8 cellular contexts compared by ENCODE assay signal in genomic region chr19:1130801-1131717, GRCh38. TPM values are rescaled to one million over a fixed set of nuclear protein-coding genes. Genes with fewer than 3 reads are reported as not detected.
DNase-seq lines count a peak whose midpoint lies in the region; ATAC-seq, FAIRE-seq and TF ChIP-seq lines count a peak whose summit lies in the region.

No MANE protein-coding gene starts in this region.

- peak; percentile 0 to 18 (median 8) for ATAC-seq in psoas muscle

- H3K36me3 ChIP-seq in psoas muscle (ENCODE audit: insufficient read depth in 1 of 2, low read depth in 1 of 2) = peaks cover 0 to 21% of the 10 kb centered on the region in 2 donors
- peaks cover 3% of the 10 kb centered on the region; the same call in 1 of the 2 replicates for H3K36me3 ChIP-seq in HAP-1 (replicated peaks)

- 71 to 79% (median 72%) methylated on average over 21 to 22 of the region's 22 CpGs for WGBS in psoas muscle, 3 donors

- FAIRE-seq in GM18507 (lab: Jason Lieb, UNC) = peak; percentile 83

- peaks cover 30% of the 10 kb centered on the region for H3K4me1 ChIP-seq in psoas muscle
- H3K4me1 ChIP-seq in HAP-1 = no peaks in the 10 kb centered on the region

- H3K9me3 ChIP-seq in psoas muscle (no peaks in the 10 kb centered on the region), HAP-1 (no peaks in the 10 kb centered on the region)

- TF ChIP-seq CTCF in psoas muscle (IDR thresholded peaks at IDR 0.05) = no peak

- H3K27me3 ChIP-seq in psoas muscle (ENCODE audit: insufficient read depth in 3 of 3, low read length in 2 of 3) = no peaks in the 10 kb centered on the region
- no peaks in the 10 kb centered on the region for H3K27me3 ChIP-seq in HAP-1 (ENCODE audit: low read depth)

- H3K27ac ChIP-seq in epithelial cell of prostate (peak overlapping the region; percentile 88), psoas muscle (peak overlapping the region; percentile 86)

- intact Hi-C loops in psoas muscle (cut with DNase I) = loop anchor here in 1 of 2 donors (5.0 kb wide), 1 partner anchor 41 kb away; the partner anchor contains the start of gene SBNO2

- H3K4me3 ChIP-seq in psoas muscle (peak overlapping the region; percentile 90), HAP-1 (no peak overlapping the region)

- in situ Hi-C loops in HAP-1 (cut with MboI; ENCODE audit: low sequenced_read_pairs) = no loop called here

- DNase-seq in GM18507 (ENCODE audit: extremely low spot score, insufficient read length, low read depth) (no peak), epithelial cell of prostate (ENCODE audit: low read depth, low spot score) (no peak), psoas muscle (no peak), NCI-H146 treated with DMSO at 0.1 percent for 48 hours (lab: John Stamatoyannopoulos, UW; ENCODE audit: unreplicated experiment) (no peak), HAP-1 (ENCODE audit: low spot score in 2 of 2) (no peak), NCI-H1436 treated with DMSO at 0.1 percent for 48 hours (lab: John Stamatoyannopoulos, UW) (no peak), NCI-H1105 (lab: John Stamatoyannopoulos, UW) (no peak)
- DNase-seq in activated CD4-positive, alpha-beta T cell treated with anti-CD3 and anti-CD28 coated beads, Interleukin-2, amount 50 U/mL, for 24 hours (ENCODE audit: low read depth in 1 of 2, low spot score in 1 of 2) = peak; percentile 32 to 35

RNA-seq across cellular contexts. Expression of gene GPX4, which starts 27.3 kb away (rescaled TPM):
- total RNA-seq in psoas muscle = 100 to 1,000 TPM; 279 to 560 (median 304) TPM
- 100 to 1,000 TPM; 490 to 762 (median 618) TPM for polyA plus RNA-seq in psoas muscle

RNA-seq across cellular contexts. Expression of gene POLR2E, which starts 35.9 kb away (rescaled TPM):
- total RNA-seq in psoas muscle = 100 to 1,000 TPM; 133 to 147 (median 143) TPM
- polyA plus RNA-seq in psoas muscle = 100 to 1,000 TPM; 170 to 243 (median 217) TPM

RNA-seq across cellular contexts. Expression of gene SBNO2, which starts 43.0 kb away (rescaled TPM):
- total RNA-seq in psoas muscle = 100 to 1,000 TPM in 1 of 4 donors, 10 to 100 TPM in 3; 20.9 to 138 (median 76.9) TPM
- polyA plus RNA-seq in psoas muscle = 10 to 100 TPM; 18.5 to 47.2 (median 20.2) TPM

Comparison
In these comparisons a context has a peak if more than half of its experiments do, and no peak if none do; other contexts are left out.
1. DNase-seq: peak in activated CD4-positive, alpha-beta T cell treated with anti-CD3 and anti-CD28 coated beads, Interleukin-2, amount 50 U/mL, for 24 hours (2 of 2); none in GM18507 (single experiment), epithelial cell of prostate (single experiment), psoas muscle (0 of 2), NCI-H146 treated with DMSO at 0.1 percent for 48 hours (single experiment), HAP-1 (0 of 2), NCI-H1436 treated with DMSO at 0.1 percent for 48 hours (single experiment) and NCI-H1105 (single experiment).